8 cellular contexts compared by ENCODE assay signal in the genomic region with DNA sequence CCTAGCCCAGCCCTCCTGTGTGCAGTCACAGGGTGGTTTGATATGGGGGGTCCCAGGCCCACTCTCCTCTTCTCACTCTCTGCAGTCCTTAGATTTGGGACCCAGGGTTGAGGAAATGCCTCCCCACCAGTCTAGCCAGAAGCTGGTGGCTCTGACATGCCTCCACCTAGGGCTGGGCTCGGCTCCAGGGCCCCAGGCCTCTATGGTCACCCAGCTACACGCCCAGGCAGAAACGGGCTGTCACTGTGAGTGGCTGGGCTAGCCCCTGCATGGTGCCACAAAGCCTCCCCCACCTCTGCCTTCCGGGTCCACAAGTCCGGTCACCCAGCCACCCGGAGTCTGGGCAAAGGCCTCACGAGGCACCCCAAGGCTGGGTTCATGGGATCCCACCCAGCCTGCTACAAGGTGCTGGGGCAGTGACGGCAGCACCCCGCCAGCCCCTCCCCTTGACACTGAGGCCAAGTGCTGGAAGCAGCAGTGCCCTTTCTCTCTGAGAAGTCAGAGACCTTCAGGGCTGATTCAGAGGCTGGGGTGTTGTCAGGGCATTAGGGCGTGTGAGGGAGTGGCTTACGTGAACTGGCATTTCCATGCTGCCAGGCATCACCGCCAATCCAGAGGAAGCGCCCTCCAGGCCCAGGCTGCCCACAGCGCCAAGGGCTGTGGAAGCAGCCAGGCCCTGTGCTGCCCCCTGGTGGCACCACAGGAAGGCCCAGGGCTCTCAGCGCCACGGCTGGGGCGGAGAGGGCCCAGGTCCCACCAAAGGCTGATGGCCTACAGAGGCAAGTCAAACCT. TPM values are rescaled to one million over a fixed set of nuclear protein-coding genes. Genes with fewer than 3 reads are reported as not detected.
DNase-seq lines count a peak whose midpoint lies in the region; ATAC-seq and TF ChIP-seq lines count a peak whose summit lies in the region.

No MANE protein-coding gene starts in this region.

- H3K27ac Mint-ChIP-seq in activated T-helper 2 cell treated with anti-CD3 and anti-CD28 coated beads, Interferon-gamma antibody, Interleukin-2, Interleukin-4, amounts not matched to agents 10 μg/mL and 5 μg/mL and 100 μg/mL, durations not matched to agents 14 hours and 24 hours and 36 hours: peak overlapping the region; percentile 98
- H3K27ac Mint-ChIP-seq in natural killer cell: peak overlapping the region; percentile 95 to 97
- H3K27ac Mint-ChIP-seq in stimulated activated memory B cell treated with anti-CD40 and anti-IgM and Interleukin-4, amounts not matched to agents 10 μg/mL and 1 μg/mL and 100 μg/mL, for 72 hours: peak overlapping the region; percentile 96

- TF ChIP-seq POLR2A in GM10847 (IDR thresholded peaks at IDR 0.05; ENCODE audit: extremely low read depth, insufficient read length) (peak; percentile 15), GM18505 (IDR thresholded peaks at IDR 0.05; ENCODE audit: borderline replicate concordance, extremely low read depth, insufficient read depth, insufficient read length) (no peak)

- TF ChIP-seq CTCF in RWPE1 (conservative IDR thresholded peaks at IDR 0.05; ENCODE audit: low read depth) (peak; percentile 98), fibroblast of mammary gland (conservative IDR thresholded peaks at IDR 0.05; ENCODE audit: control insufficient read depth, insufficient read depth, low read depth, low read length) (peak; percentile 88), natural killer cell (IDR thresholded peaks at IDR 0.05) (peak; percentile 95)

- POLR2A ChIA-PET in RWPE1 (lab: Yijun Ruan, JAX; ENCODE audit: low non-redundant PET): interaction anchor here (0.5 to 1.1 kb wide), 3 partner anchors 37 to 114 kb away, joined by 3 to 4 read pairs (median 4); a partner anchor contains a TSS

- H3K36me3 Mint-ChIP-seq in activated T-helper 2 cell treated with anti-CD3 and anti-CD28 coated beads, Interferon-gamma antibody, Interleukin-2, Interleukin-4, amounts not matched to agents 10 μg/mL and 5 μg/mL and 100 μg/mL, durations not matched to agents 14 hours and 24 hours and 36 hours (ENCODE audit: low read depth): peaks cover 43% of the 10 kb centered on the region
- peaks cover 3% of the 10 kb centered on the region for H3K36me3 Mint-ChIP-seq in natural killer cell
- peaks cover 11% of the 10 kb centered on the region for H3K36me3 Mint-ChIP-seq in stimulated activated memory B cell treated with anti-CD40 and anti-IgM and Interleukin-4, amounts not matched to agents 10 μg/mL and 1 μg/mL and 100 μg/mL, for 72 hours

- peak; percentile 45 to 68 (median 56) for ATAC-seq in natural killer cell
- peak; percentile 65 for ATAC-seq in stimulated activated memory B cell treated with anti-CD40 and anti-IgM and Interleukin-4, amounts not matched to agents 10 μg/mL and 1 μg/mL and 100 μg/mL, for 72 hours
- ATAC-seq in GM18505 (IDR thresholded peaks at IDR 0.05; ENCODE audit: unreplicated experiment): no peak

- no peaks in the 10 kb centered on the region for H3K9me3 Mint-ChIP-seq in activated T-helper 2 cell treated with anti-CD3 and anti-CD28 coated beads, Interferon-gamma antibody, Interleukin-2, Interleukin-4, amounts not matched to agents 10 μg/mL and 5 μg/mL and 100 μg/mL, durations not matched to agents 14 hours and 24 hours and 36 hours
- H3K9me3 Mint-ChIP-seq in natural killer cell: no peaks in the 10 kb centered on the region
- no peaks in the 10 kb centered on the region for H3K9me3 Mint-ChIP-seq in stimulated activated memory B cell treated with anti-CD40 and anti-IgM and Interleukin-4, amounts not matched to agents 10 μg/mL and 1 μg/mL and 100 μg/mL, for 72 hours

- peaks cover 5% of the 10 kb centered on the region for H3K27me3 Mint-ChIP-seq in activated T-helper 2 cell treated with anti-CD3 and anti-CD28 coated beads, Interferon-gamma antibody, Interleukin-2, Interleukin-4, amounts not matched to agents 10 μg/mL and 5 μg/mL and 100 μg/mL, durations not matched to agents 14 hours and 24 hours and 36 hours (ENCODE audit: low read depth)
- H3K27me3 Mint-ChIP-seq in natural killer cell (ENCODE audit: low read depth in 2 of 2): peaks cover under 1 to 3% of the 10 kb centered on the region in 2 donors
- no peaks in the 10 kb centered on the region for H3K27me3 Mint-ChIP-seq in stimulated activated memory B cell treated with anti-CD40 and anti-IgM and Interleukin-4, amounts not matched to agents 10 μg/mL and 1 μg/mL and 100 μg/mL, for 72 hours

- peak; percentile 73 to 75 for DNase-seq in Kasumi-1 (lab: John Stamatoyannopoulos, UW)
- DNase-seq in RWPE1 (ENCODE audit: low spot score): peak; percentile 94
- DNase-seq in activated T-helper 2 cell treated with anti-CD3 and anti-CD28 coated beads, Interferon-gamma antibody, Interleukin-2, Interleukin-4, amounts not matched to agents 10 μg/mL and 5 μg/mL and 100 μg/mL, durations not matched to agents 14 hours and 24 hours and 36 hours (ENCODE audit: low spot score): peak; percentile 81
- DNase-seq in fibroblast of mammary gland (ENCODE audit: low read depth): peak; percentile 90
- peak; percentile 84 for DNase-seq in natural killer cell

- peak overlapping the region; percentile 19 for H3K4me3 ChIP-seq in fibroblast of mammary gland (ENCODE audit: control insufficient read depth, low read depth, low read length)

- CTCF ChIA-PET in RWPE1 (lab: Yijun Ruan, JAX): interaction anchor here (0.6 to 0.7 kb wide), 6 partner anchors 40 to 1223 kb away, joined by 3 to 4 read pairs (median 3); a partner anchor contains a TSS

- peak overlapping the region; percentile 100 for H3K27ac ChIP-seq in RWPE1

- H3K4me1 Mint-ChIP-seq in activated T-helper 2 cell treated with anti-CD3 and anti-CD28 coated beads, Interferon-gamma antibody, Interleukin-2, Interleukin-4, amounts not matched to agents 10 μg/mL and 5 μg/mL and 100 μg/mL, durations not matched to agents 14 hours and 24 hours and 36 hours (ENCODE audit: low read depth): peaks cover 32% of the 10 kb centered on the region
- peaks cover 37 to 60% of the 10 kb centered on the region in 2 donors for H3K4me1 Mint-ChIP-seq in natural killer cell
- peaks cover 58% of the 10 kb centered on the region for H3K4me1 Mint-ChIP-seq in stimulated activated memory B cell treated with anti-CD40 and anti-IgM and Interleukin-4, amounts not matched to agents 10 μg/mL and 1 μg/mL and 100 μg/mL, for 72 hours

- intact Hi-C loops in activated T-helper 2 cell treated with anti-CD3 and anti-CD28 coated beads, Interferon-gamma antibody, Interleukin-2, Interleukin-4, amounts not matched to agents 10 μg/mL and 5 μg/mL and 100 μg/mL, durations not matched to agents 14 hours and 24 hours and 36 hours (cut with micrococcal nuclease): loop anchor here (1.0 to 5.0 kb wide), 9 partner anchors 22 to 234 kb away; a partner anchor contains a TSS
- intact Hi-C loops in natural killer cell (cut with micrococcal nuclease): loop anchor here (1.0 to 10.0 kb wide), 7 partner anchors 21 to 238 kb away; a partner anchor contains a TSS

- H3K4me3 Mint-ChIP-seq in activated T-helper 2 cell treated with anti-CD3 and anti-CD28 coated beads, Interferon-gamma antibody, Interleukin-2, Interleukin-4, amounts not matched to agents 10 μg/mL and 5 μg/mL and 100 μg/mL, durations not matched to agents 14 hours and 24 hours and 36 hours (ENCODE audit: low read depth): peak overlapping the region; percentile 92
- peak overlapping the region; percentile 92 for H3K4me3 Mint-ChIP-seq in natural killer cell
- H3K4me3 Mint-ChIP-seq in stimulated activated memory B cell treated with anti-CD40 and anti-IgM and Interleukin-4, amounts not matched to agents 10 μg/mL and 1 μg/mL and 100 μg/mL, for 72 hours: peak overlapping the region; percentile 88

RNA-seq across cellular contexts. Expression of a gene that starts 0.6 kb away (rescaled TPM):
- 118 and 120 TPM in 2 replicates for total RNA-seq in activated T-helper 2 cell treated with anti-CD3 and anti-CD28 coated beads, Interferon-gamma antibody, Interleukin-2, Interleukin-4, amounts not matched to agents 10 μg/mL and 5 μg/mL and 100 μg/mL, durations not matched to agents 14 hours and 24 hours and 36 hours
- total RNA-seq in natural killer cell: 100 to 1,000 TPM in 2 of 3 donors, 10 to 100 TPM in 1; 99.9 to 135 (median 123) TPM

RNA-seq across cellular contexts. Expression of a gene that starts 2.2 kb away (rescaled TPM):
- 117 and 119 TPM in 2 replicates for total RNA-seq in activated T-helper 2 cell treated with anti-CD3 and anti-CD28 coated beads, Interferon-gamma antibody, Interleukin-2, Interleukin-4, amounts not matched to agents 10 μg/mL and 5 μg/mL and 100 μg/mL, durations not matched to agents 14 hours and 24 hours and 36 hours
- total RNA-seq in natural killer cell: 10 to 100 TPM; 57.9 to 67.7 (median 65.5) TPM

RNA-seq across cellular contexts. Expression of a gene that starts 17.4 kb away (rescaled TPM):
- total RNA-seq in activated T-helper 2 cell treated with anti-CD3 and anti-CD28 coated beads, Interferon-gamma antibody, Interleukin-2, Interleukin-4, amounts not matched to agents 10 μg/mL and 5 μg/mL and 100 μg/mL, durations not matched to agents 14 hours and 24 hours and 36 hours: not detected in 2 replicates
- total RNA-seq in natural killer cell: not detected

RNA-seq across cellular contexts. Expression of a gene that starts 23.0 kb away (rescaled TPM):
- 190 and 191 TPM in 2 replicates for total RNA-seq in activated T-helper 2 cell treated with anti-CD3 and anti-CD28 coated beads, Interferon-gamma antibody, Interleukin-2, Interleukin-4, amounts not matched to agents 10 μg/mL and 5 μg/mL and 100 μg/mL, durations not matched to agents 14 hours and 24 hours and 36 hours
- 100 to 1,000 TPM in 1 of 3 donors, 10 to 100 TPM in 2; 93.3 to 113 (median 98.1) TPM for total RNA-seq in natural killer cell

RNA-seq across cellular contexts. Expression of a gene that starts 36.8 kb away (rescaled TPM):
- total RNA-seq in activated T-helper 2 cell treated with anti-CD3 and anti-CD28 coated beads, Interferon-gamma antibody, Interleukin-2, Interleukin-4, amounts not matched to agents 10 μg/mL and 5 μg/mL and 100 μg/mL, durations not matched to agents 14 hours and 24 hours and 36 hours: 58.5 and 62.0 TPM in 2 replicates
- 10 to 100 TPM; 57.8 to 65.7 (median 61.2) TPM for total RNA-seq in natural killer cell
